20 cellular contexts compared by ENCODE assay signal in genomic region chr10:103699611-103700435, GRCh38.
DNase-seq lines count a peak whose midpoint lies in the region; ATAC-seq, FAIRE-seq and TF ChIP-seq lines count a peak whose summit lies in the region.
"Had no signal": no experiment of that assay in that cellular context is flagged by ENCODE, and none has a peak within 500 bp of the region (broad histone marks: within the 10 kb centered on the region; RNA-seq: fewer than 3 reads in every experiment).

No MANE protein-coding gene starts in this region.

- ATAC-seq in GM21526 (IDR thresholded peaks at IDR 0.05; ENCODE audit: low FRiP score, unreplicated experiment) (no peak), HepG2 (no peak)
- no peak for ATAC-seq in stimulated activated naive CD8-positive, alpha-beta T cell treated with anti-CD3 and anti-CD28 coated beads, Interleukin-15, amount 100 ng/mL, for 72 hours
- ATAC-seq: CD8-positive, alpha-beta T cell; right lobe of liver; stimulated activated naive B cell treated with anti-CD40 and anti-IgM and Interleukin-4, amounts not matched to agents 10 μg/mL and 1 μg/mL and 100 μg/mL, for 72 hours had no signal

- no peak overlapping the region for H3K27ac Mint-ChIP-seq in stimulated activated naive CD8-positive, alpha-beta T cell treated with anti-CD3 and anti-CD28 coated beads, Interleukin-15, amount 100 ng/mL, for 72 hours
- H3K27ac Mint-ChIP-seq: activated T-cell treated with anti-CD3 and anti-CD28 coated beads, Interleukin-2, amount 50 U/mL, for 24 hours; CD8-positive, alpha-beta T cell; stimulated activated naive B cell treated with anti-CD40 and anti-IgM and Interleukin-4, amounts not matched to agents 10 μg/mL and 1 μg/mL and 100 μg/mL, for 72 hours had no signal

- peaks cover 18% of the 10 kb centered on the region for H3K4me1 ChIP-seq in HepG2 (ENCODE audit: insufficient read depth, low read length)
- H3K4me1 ChIP-seq: right lobe of liver had no signal

- WGBS in HepG2 (ENCODE audit: low lambda C conversion rate): 89% methylated on average over 9 of the region's 10 CpGs

- in situ Hi-C loops in HepG2 (cut with HindIII; ENCODE audit: extremely low pct_ligation_motif_present, low pct_unique_long_range_greater_than_20kb): no loop called here

- TF ChIP-seq EP300 in HepG2 (IDR thresholded peaks at IDR 0.05; ENCODE audit: low read depth in 2 of 2, low read length in 2 of 2) (no peak), HepG2 (CRISPR knock-in tag; IDR thresholded peaks at IDR 0.05; ENCODE audit: borderline replicate concordance) (no peak)

- POLR2A ChIA-PET in HepG2 (lab: Yijun Ruan, JAX): no interaction called here

- no peak overlapping the region for H3K4me2 ChIP-seq in HepG2 (ENCODE audit: low read depth, low read length)

- BruUV-seq in HepG2 (replicated peaks; lab: Mats Ljungman, UMichigan): no TSS peak

- TF ChIP-seq POLR2A in HepG2 (IDR thresholded peaks at IDR 0.05; ENCODE audit: insufficient read depth in 1 of 2, low read depth in 2 of 2, low read length in 2 of 2): no peak

- no peak for TF ChIP-seq CTCF in HepG2 (CRISPR knock-in tag; IDR thresholded peaks at IDR 0.05)

- no peaks in the 10 kb centered on the region for H3K9me3 ChIP-seq in HepG2 (ENCODE audit: low read length)
- H3K9me3 ChIP-seq: adrenal gland, right lobe of liver had no signal

- no peaks in the 10 kb centered on the region for H3K36me3 ChIP-seq in H7 (replicated peaks; ENCODE audit: control insufficient read depth, insufficient read depth, low read length)
- H3K36me3 ChIP-seq in HepG2 (replicated peaks in 1 of 2; ENCODE audit: control insufficient read depth in 1 of 2, insufficient read depth in 2 of 2, low read length in 2 of 2): peaks cover 11 to 63% of the 10 kb centered on the region in 2 experiments; a peak in 4 of 5 replicates
- H3K36me3 ChIP-seq: adrenal gland, right lobe of liver had no signal

- no peak overlapping the region for H3K9ac ChIP-seq in HepG2 (ENCODE audit: insufficient read depth, low read depth, low read length)

- CTCF ChIA-PET in HepG2 (lab: Yijun Ruan, JAX; ENCODE audit: low intra/inter-chr PET ratio, low total read pairs): no interaction called here

- peaks cover 7% of the 10 kb centered on the region; the same call in 1 of the 2 replicates for H4K20me1 ChIP-seq in HepG2 (ENCODE audit: insufficient read depth, low read length)

- H2AFZ ChIP-seq in HepG2 (ENCODE audit: low read length): no peak overlapping the region

- FAIRE-seq in HepG2 (lab: Jason Lieb, UNC): no peak
- FAIRE-seq: G401.6 had no signal

- intact Hi-C loops in HepG2 (cut with micrococcal nuclease; ENCODE audit: unreplicated experiment): no loop called here

- H3K4me1 Mint-ChIP-seq in stimulated activated naive CD8-positive, alpha-beta T cell treated with anti-CD3 and anti-CD28 coated beads, Interleukin-15, amount 100 ng/mL, for 72 hours: peaks cover 23% of the 10 kb centered on the region

- H3K4me3 ChIP-seq in H7 (ENCODE audit: insufficient read depth, low read depth, low read length): no peak overlapping the region
- no peak overlapping the region for H3K4me3 ChIP-seq in HepG2 (replicated peaks in 1 of 3; ENCODE audit: insufficient read depth in 1 of 3, low read depth in 2 of 3, low read length in 3 of 3)
- H3K4me3 ChIP-seq: adrenal gland, right lobe of liver had no signal

- H3K27me3 Mint-ChIP-seq in stimulated activated naive CD8-positive, alpha-beta T cell treated with anti-CD3 and anti-CD28 coated beads, Interleukin-15, amount 100 ng/mL, for 72 hours: peaks cover 8% of the 10 kb centered on the region
- H3K27me3 Mint-ChIP-seq: activated T-cell treated with anti-CD3 and anti-CD28 coated beads, Interleukin-2, amount 50 U/mL, for 24 hours; stimulated activated naive B cell treated with anti-CD40 and anti-IgM and Interleukin-4, amounts not matched to agents 10 μg/mL and 1 μg/mL and 100 μg/mL, for 72 hours had no signal

- DNase-seq in H7 (peak; percentile 82), foreskin melanocyte (peak; percentile 90), putamen (ENCODE audit: low spot score) (peak; percentile 82), HepG2 (ENCODE audit: low spot score) (no peak), NCI-H1930 (lab: John Stamatoyannopoulos, UW) (no peak)
- DNase-seq in stimulated activated naive CD8-positive, alpha-beta T cell treated with anti-CD3 and anti-CD28 coated beads, Interleukin-15, amount 100 ng/mL, for 72 hours: no peak
- DNase-seq: activated CD4-positive, alpha-beta T cell treated with anti-CD3 and anti-CD28 coated beads, Interleukin-2, amount 50 U/mL, for 1 hour; activated T-cell treated with anti-CD3 and anti-CD28 coated beads, Interleukin-2, amount 50 U/mL, for 24 hours; adrenal gland; CD8-positive, alpha-beta T cell; effector CD4-positive, alpha-beta T cell; NCI-H187; NCI-H526 treated with DMSO at 0.1 percent for 48 hours; right lobe of liver; stimulated activated naive B cell treated with anti-CD40 and anti-IgM and Interleukin-4, amounts not matched to agents 10 μg/mL and 1 μg/mL and 100 μg/mL, for 72 hours; T-helper 9 cell had no signal

- H3K27ac ChIP-seq in angular gyrus (ENCODE audit: low read depth, low read length) (peak overlapping the region; percentile 89), HepG2 (ENCODE audit: extremely low read length, insufficient read depth, low read length) (no peak overlapping the region)
- H3K27ac ChIP-seq: adrenal gland, HL-60, right lobe of liver had no signal

- H3K79me2 ChIP-seq in HepG2 (ENCODE audit: insufficient read depth, low read length): no peaks in the 10 kb centered on the region

- H3K4me3 Mint-ChIP-seq in stimulated activated naive CD8-positive, alpha-beta T cell treated with anti-CD3 and anti-CD28 coated beads, Interleukin-15, amount 100 ng/mL, for 72 hours: no peak overlapping the region
- H3K4me3 Mint-ChIP-seq: activated T-cell treated with anti-CD3 and anti-CD28 coated beads, Interleukin-2, amount 50 U/mL, for 24 hours; CD8-positive, alpha-beta T cell; stimulated activated naive B cell treated with anti-CD40 and anti-IgM and Interleukin-4, amounts not matched to agents 10 μg/mL and 1 μg/mL and 100 μg/mL, for 72 hours had no signal

- no peak for TF ChIP-seq RAD21 in HepG2 (CRISPR knock-in tag; IDR thresholded peaks at IDR 0.05)

- no peaks in the 10 kb centered on the region for H3K9me3 Mint-ChIP-seq in stimulated activated naive CD8-positive, alpha-beta T cell treated with anti-CD3 and anti-CD28 coated beads, Interleukin-15, amount 100 ng/mL, for 72 hours
- H3K9me3 Mint-ChIP-seq: activated T-cell treated with anti-CD3 and anti-CD28 coated beads, Interleukin-2, amount 50 U/mL, for 24 hours; CD8-positive, alpha-beta T cell; stimulated activated naive B cell treated with anti-CD40 and anti-IgM and Interleukin-4, amounts not matched to agents 10 μg/mL and 1 μg/mL and 100 μg/mL, for 72 hours had no signal

- H3K27me3 ChIP-seq in H7 (ENCODE audit: control insufficient read depth, insufficient read depth, low read length): peaks cover 3% of the 10 kb centered on the region
- H3K27me3 ChIP-seq in HepG2 (ENCODE audit: control insufficient read depth in 1 of 2, insufficient read depth in 2 of 2, low read length in 2 of 2): no peaks in the 10 kb centered on the region; a peak in 1 of 5 replicates
- H3K27me3 ChIP-seq: adrenal gland, right lobe of liver had no signal

TF ChIP-seq in HepG2, 621 proteins besides CTCF, POLR2A, EP300 and RAD21:
- TF ChIP-seq, protein P1, sequence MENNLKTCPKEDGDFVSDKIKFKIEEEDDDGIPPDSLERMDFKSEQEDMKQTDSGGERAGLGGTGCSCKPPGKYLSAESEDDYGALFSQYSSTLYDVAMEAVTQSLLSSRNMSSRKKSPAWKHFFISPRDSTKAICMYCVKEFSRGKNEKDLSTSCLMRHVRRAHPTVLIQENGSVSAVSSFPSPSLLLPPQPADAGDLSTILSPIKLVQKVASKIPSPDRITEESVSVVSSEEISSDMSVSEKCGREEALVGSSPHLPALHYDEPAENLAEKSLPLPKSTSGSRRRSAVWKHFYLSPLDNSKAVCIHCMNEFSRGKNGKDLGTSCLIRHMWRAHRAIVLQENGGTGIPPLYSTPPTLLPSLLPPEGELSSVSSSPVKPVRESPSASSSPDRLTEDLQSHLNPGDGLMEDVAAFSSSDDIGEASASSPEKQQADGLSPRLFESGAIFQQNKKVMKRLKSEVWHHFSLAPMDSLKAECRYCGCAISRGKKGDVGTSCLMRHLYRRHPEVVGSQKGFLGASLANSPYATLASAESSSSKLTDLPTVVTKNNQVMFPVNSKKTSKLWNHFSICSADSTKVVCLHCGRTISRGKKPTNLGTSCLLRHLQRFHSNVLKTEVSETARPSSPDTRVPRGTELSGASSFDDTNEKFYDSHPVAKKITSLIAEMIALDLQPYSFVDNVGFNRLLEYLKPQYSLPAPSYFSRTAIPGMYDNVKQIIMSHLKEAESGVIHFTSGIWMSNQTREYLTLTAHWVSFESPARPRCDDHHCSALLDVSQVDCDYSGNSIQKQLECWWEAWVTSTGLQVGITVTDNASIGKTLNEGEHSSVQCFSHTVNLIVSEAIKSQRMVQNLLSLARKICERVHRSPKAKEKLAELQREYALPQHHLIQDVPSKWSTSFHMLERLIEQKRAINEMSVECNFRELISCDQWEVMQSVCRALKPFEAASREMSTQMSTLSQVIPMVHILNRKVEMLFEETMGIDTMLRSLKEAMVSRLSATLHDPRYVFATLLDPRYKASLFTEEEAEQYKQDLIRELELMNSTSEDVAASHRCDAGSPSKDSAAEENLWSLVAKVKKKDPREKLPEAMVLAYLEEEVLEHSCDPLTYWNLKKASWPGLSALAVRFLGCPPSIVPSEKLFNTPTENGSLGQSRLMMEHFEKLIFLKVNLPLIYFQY (CRISPR knock-in tag; IDR thresholded peaks at IDR 0.05; ENCODE audit: borderline replicate concordance): no peak
- no peak for TF ChIP-seq PRMT3 (CRISPR knock-in tag; IDR thresholded peaks at IDR 0.05; ENCODE audit: borderline replicate concordance, low read depth)

Comparison
In these comparisons a context has a peak if more than half of its experiments do, and no peak if none do; other contexts are left out.
1. DNase-seq: peak in H7 (single experiment), foreskin melanocyte (single experiment) and putamen (single experiment); none in HepG2 (single experiment), NCI-H1930 (0 of 2) and stimulated activated naive CD8-positive, alpha-beta T cell treated with anti-CD3 and anti-CD28 coated beads, Interleukin-15, amount 100 ng/mL, for 72 hours (0 of 2).